9 cellular contexts compared by ENCODE assay signal in the genomic region with DNA sequence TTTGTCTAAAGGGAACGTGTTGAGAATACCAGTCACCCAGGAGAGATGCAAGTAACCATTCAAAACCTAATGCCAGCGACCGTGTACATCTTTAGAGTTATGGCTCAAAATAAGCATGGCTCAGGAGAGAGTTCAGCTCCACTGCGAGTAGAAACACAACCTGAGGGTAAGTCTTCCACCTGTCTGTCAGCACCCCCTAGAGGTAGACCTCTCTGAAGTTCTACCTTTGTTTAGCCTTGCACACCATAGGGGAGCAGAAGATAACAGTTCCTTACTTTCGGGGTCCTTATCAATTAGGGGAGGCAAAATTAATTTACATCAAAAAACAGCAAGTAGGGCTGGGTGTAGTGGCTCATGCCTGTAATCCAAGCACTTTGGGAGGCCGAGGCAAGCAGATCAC.
DNase-seq lines count a peak whose midpoint lies in the region; ATAC-seq and TF ChIP-seq lines count a peak whose summit lies in the region.
"Had no signal": no experiment of that assay in that cellular context is flagged by ENCODE, and none has a peak within 500 bp of the region (broad histone marks: within the 10 kb centered on the region; RNA-seq: fewer than 3 reads in every experiment).

No MANE protein-coding gene starts in this region.

- TF ChIP-seq EP300 in gastroesophageal sphincter (IDR thresholded peaks at IDR 0.05) = no peak

- no peak overlapping the region for H3K4me3 ChIP-seq in MM.1S (ENCODE audit: low read length)
- H3K4me3 ChIP-seq in choroid plexus epithelial cell (ENCODE audit: low read depth, low read length) = no peak overlapping the region
- H3K4me3 ChIP-seq in gastroesophageal sphincter = no peak overlapping the region
- H3K4me3 ChIP-seq: thyroid gland had no signal

- no peaks in the 10 kb centered on the region for H3K36me3 Mint-ChIP-seq in activated CD4-positive, alpha-beta T cell treated with anti-CD3 and anti-CD28 coated beads, Interleukin-2, amount 10 ng/mL, durations not matched to agents 24 days and 14 days (ENCODE audit: low read depth)
- H3K36me3 Mint-ChIP-seq in stimulated activated effector memory CD8-positive, alpha-beta T cell treated with anti-CD3 and anti-CD28 coated beads, Interleukin-12 subunit alpha, Interleukin-12 subunit beta, amount 100 ng/mL, for 72 hours = peaks cover 8% of the 10 kb centered on the region

- peak; percentile 72 for ATAC-seq in stimulated activated effector memory CD8-positive, alpha-beta T cell treated with anti-CD3 and anti-CD28 coated beads, Interleukin-12 subunit alpha, Interleukin-12 subunit beta, amount 100 ng/mL, for 72 hours
- ATAC-seq in HG03108 (IDR thresholded peaks at IDR 0.05; ENCODE audit: unreplicated experiment) (no peak), gastroesophageal sphincter (no peak)

- no peaks in the 10 kb centered on the region for H3K27me3 ChIP-seq in MM.1S (replicated peaks; ENCODE audit: insufficient read depth, low read length)
- no peaks in the 10 kb centered on the region for H3K27me3 ChIP-seq in gastroesophageal sphincter
- H3K27me3 ChIP-seq: thyroid gland had no signal

- DNase-seq in activated CD4-positive, alpha-beta T cell treated with anti-CD3 and anti-CD28 coated beads, Interleukin-2, amount 10 ng/mL, durations not matched to agents 24 days and 14 days = peak; percentile 76
- DNase-seq in activated CD4-positive, alpha-beta T cell treated with anti-CD3 and anti-CD28 coated beads, Interleukin-2, amount 50 U/mL, for 1 hour = no peak
- peak; percentile 46 for DNase-seq in MM.1S
- DNase-seq in choroid plexus epithelial cell (ENCODE audit: low read depth) = peak; percentile 16
- no peak for DNase-seq in stimulated activated effector memory CD8-positive, alpha-beta T cell treated with anti-CD3 and anti-CD28 coated beads, Interleukin-12 subunit alpha, Interleukin-12 subunit beta, amount 100 ng/mL, for 72 hours (ENCODE audit: low spot score in 2 of 2)
- DNase-seq in hypothalamus (lab: John Stamatoyannopoulos, UW) = no peak
- DNase-seq: thyroid gland had no signal

- no peaks in the 10 kb centered on the region for H3K36me3 ChIP-seq in MM.1S (replicated peaks; ENCODE audit: insufficient read depth, low read length)
- peaks cover 0 to 6% of the 10 kb centered on the region in 2 donors for H3K36me3 ChIP-seq in gastroesophageal sphincter
- H3K36me3 ChIP-seq: thyroid gland had no signal

- no peak overlapping the region for H3K9ac ChIP-seq in MM.1S (ENCODE audit: low read length)

- TF ChIP-seq CTCF in MM.1S (IDR thresholded peaks at IDR 0.05; ENCODE audit: low read length) (peak; percentile 50), choroid plexus epithelial cell (conservative IDR thresholded peaks at IDR 0.05; ENCODE audit: low read depth, low read length) (peak; percentile 44), gastroesophageal sphincter (IDR thresholded peaks at IDR 0.05) (no peak)

- no peaks in the 10 kb centered on the region for H3K9me2 ChIP-seq in MM.1S (replicated peaks; ENCODE audit: insufficient read depth, low read length)

- no peaks in the 10 kb centered on the region for H3K9me3 Mint-ChIP-seq in activated CD4-positive, alpha-beta T cell treated with anti-CD3 and anti-CD28 coated beads, Interleukin-2, amount 10 ng/mL, durations not matched to agents 24 days and 14 days
- H3K9me3 Mint-ChIP-seq in stimulated activated effector memory CD8-positive, alpha-beta T cell treated with anti-CD3 and anti-CD28 coated beads, Interleukin-12 subunit alpha, Interleukin-12 subunit beta, amount 100 ng/mL, for 72 hours = no peaks in the 10 kb centered on the region

- TF ChIP-seq POLR2A in gastroesophageal sphincter (IDR thresholded peaks at IDR 0.05) = no peak

- no peaks in the 10 kb centered on the region for H3F3A ChIP-seq in MM.1S (ENCODE audit: insufficient read depth, low read length)

- H3K4me1 Mint-ChIP-seq in activated CD4-positive, alpha-beta T cell treated with anti-CD3 and anti-CD28 coated beads, Interleukin-2, amount 10 ng/mL, durations not matched to agents 24 days and 14 days = peaks cover 5% of the 10 kb centered on the region
- H3K4me1 Mint-ChIP-seq in stimulated activated effector memory CD8-positive, alpha-beta T cell treated with anti-CD3 and anti-CD28 coated beads, Interleukin-12 subunit alpha, Interleukin-12 subunit beta, amount 100 ng/mL, for 72 hours = peaks cover 6% of the 10 kb centered on the region

- H3K27ac Mint-ChIP-seq in activated CD4-positive, alpha-beta T cell treated with anti-CD3 and anti-CD28 coated beads, Interleukin-2, amount 10 ng/mL, durations not matched to agents 24 days and 14 days = no peak overlapping the region
- no peak overlapping the region for H3K27ac Mint-ChIP-seq in stimulated activated effector memory CD8-positive, alpha-beta T cell treated with anti-CD3 and anti-CD28 coated beads, Interleukin-12 subunit alpha, Interleukin-12 subunit beta, amount 100 ng/mL, for 72 hours

- H3K4me2 ChIP-seq in MM.1S (ENCODE audit: low read depth, low read length) = no peak overlapping the region

- H3K79me2 ChIP-seq in MM.1S (ENCODE audit: low read length) = no peaks in the 10 kb centered on the region

- intact Hi-C loops in activated CD4-positive, alpha-beta T cell treated with anti-CD3 and anti-CD28 coated beads, Interleukin-2, amount 10 ng/mL, durations not matched to agents 24 days and 14 days (cut with micrococcal nuclease) = loop anchor here (5.0 to 10.0 kb wide), 4 partner anchors 120 to 522 kb away; partner anchors contain the start of gene ADPGK

- 73 to 79% methylated on average over 3 to 6 of the region's 6 CpGs for WGBS in gastroesophageal sphincter (ENCODE audit: low coverage in 1 of 2), 2 donors

- H3K27me3 Mint-ChIP-seq in activated CD4-positive, alpha-beta T cell treated with anti-CD3 and anti-CD28 coated beads, Interleukin-2, amount 10 ng/mL, durations not matched to agents 24 days and 14 days = peaks cover 1% of the 10 kb centered on the region

- H3K4me3 Mint-ChIP-seq in activated CD4-positive, alpha-beta T cell treated with anti-CD3 and anti-CD28 coated beads, Interleukin-2, amount 10 ng/mL, durations not matched to agents 24 days and 14 days = no peak overlapping the region
- H3K4me3 Mint-ChIP-seq in stimulated activated effector memory CD8-positive, alpha-beta T cell treated with anti-CD3 and anti-CD28 coated beads, Interleukin-12 subunit alpha, Interleukin-12 subunit beta, amount 100 ng/mL, for 72 hours = no peak overlapping the region

- no peaks in the 10 kb centered on the region for H3K4me1 ChIP-seq in MM.1S (ENCODE audit: low read length)
- peaks cover 0 to 19% (median 7%) of the 10 kb centered on the region in 3 donors for H3K4me1 ChIP-seq in gastroesophageal sphincter

- H3K27ac ChIP-seq in MM.1S (ENCODE audit: low read length) = no peak overlapping the region
- no peak overlapping the region for H3K27ac ChIP-seq in gastroesophageal sphincter
- H3K27ac ChIP-seq: thyroid gland had no signal

- no peak overlapping the region for H2AFZ ChIP-seq in MM.1S (ENCODE audit: low read length)

- H3K9me3 ChIP-seq in MM.1S (replicated peaks; ENCODE audit: insufficient read depth, low read length) (no peaks in the 10 kb centered on the region), gastroesophageal sphincter (no peaks in the 10 kb centered on the region)
- H3K9me3 ChIP-seq: thyroid gland had no signal

- H4K20me1 ChIP-seq in MM.1S (ENCODE audit: insufficient read depth, low read length) = no peaks in the 10 kb centered on the region

Comparison
In these comparisons a context has a peak if more than half of its experiments do, and no peak if none do; other contexts are left out.
1. DNase-seq: peak in activated CD4-positive, alpha-beta T cell treated with anti-CD3 and anti-CD28 coated beads, Interleukin-2, amount 10 ng/mL, durations not matched to agents 24 days and 14 days (single experiment), MM.1S (single experiment) and choroid plexus epithelial cell (single experiment); none in activated CD4-positive, alpha-beta T cell treated with anti-CD3 and anti-CD28 coated beads, Interleukin-2, amount 50 U/mL, for 1 hour (single experiment), stimulated activated effector memory CD8-positive, alpha-beta T cell treated with anti-CD3 and anti-CD28 coated beads, Interleukin-12 subunit alpha, Interleukin-12 subunit beta, amount 100 ng/mL, for 72 hours (0 of 2) and hypothalamus (0 of 51).
2. CTCF ChIP-seq: peak in MM.1S (single experiment) and choroid plexus epithelial cell (single experiment); none in gastroesophageal sphincter (0 of 4).